In the genomic region with DNA sequence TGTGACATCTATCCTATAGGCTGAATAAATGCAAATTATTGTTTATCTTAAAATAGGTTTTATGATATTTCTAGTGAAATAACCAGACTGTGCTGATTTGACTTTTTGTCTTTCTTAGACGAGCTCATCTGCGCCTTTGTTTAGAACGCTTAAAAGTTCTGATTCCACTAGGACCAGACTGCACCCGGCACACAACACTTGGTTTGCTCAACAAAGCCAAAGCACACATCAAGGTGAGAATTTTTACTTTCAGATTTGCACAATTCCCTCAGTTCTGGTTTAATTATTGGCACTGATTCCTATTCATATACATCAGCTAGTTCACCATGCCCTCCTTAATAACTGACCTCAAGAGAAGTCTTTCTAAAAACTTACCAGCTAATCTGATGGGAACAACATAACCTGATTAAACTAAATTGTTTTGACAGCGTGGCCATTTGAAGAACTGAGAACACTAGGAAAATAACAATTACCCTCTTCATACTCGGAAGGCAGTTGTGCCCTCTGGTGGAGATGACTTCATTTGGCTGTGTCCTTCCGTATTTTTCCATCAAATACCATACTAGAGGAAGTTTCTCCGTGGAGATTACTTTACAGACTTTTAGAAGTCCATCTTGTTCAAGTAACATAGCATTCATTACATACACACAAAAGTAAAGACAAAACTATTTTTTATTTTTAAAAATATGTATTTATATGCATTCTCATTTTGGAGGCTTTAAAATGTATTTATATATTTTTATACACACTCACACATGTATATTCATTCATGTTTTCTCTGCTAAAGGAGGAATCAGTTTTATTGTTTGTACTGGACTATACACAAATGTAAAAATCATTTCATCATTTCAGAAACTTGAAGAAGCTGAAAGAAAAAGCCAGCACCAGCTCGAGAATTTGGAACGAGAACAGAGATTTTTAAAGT, we compare ENCODE assay signal across 1 cellular context.
TF ChIP-seq lines count a peak whose summit lies in the region.

No MANE protein-coding gene starts in this region.

TF ChIP-seq in HCT116, 20 proteins besides CTCF, POLR2A, EP300 and RAD21:
- peak; percentile 59; the same call in 1 of the 2 replicates for TF ChIP-seq CBX3 (IDR thresholded peaks at IDR 0.05; ENCODE audit: low read depth)
- TF ChIP-seq SP1 (IDR thresholded peaks at IDR 0.05; ENCODE audit: low read depth): peak; percentile 60; the same call in 1 of the 2 replicates
- TF ChIP-seq SRF (IDR thresholded peaks at IDR 0.05; ENCODE audit: low read depth): no peak
- TF ChIP-seq TCF7L2 (IDR thresholded peaks at IDR 0.05; ENCODE audit: borderline replicate concordance, extremely low read depth, insufficient read depth, insufficient read length): no peak
- no peak for TF ChIP-seq REST (IDR thresholded peaks at IDR 0.05; ENCODE audit: low read depth)
- TF ChIP-seq YY1 (IDR thresholded peaks at IDR 0.05; ENCODE audit: extremely low read depth, insufficient replicate concordance, low read depth, low read length): peak; percentile 23
TF ChIP-seq in HCT116: peak in this region for 3.
